8 cellular contexts compared by ENCODE assay signal in genomic region chr14:101707863-101708620, GRCh38. TPM values are rescaled to one million over a fixed set of nuclear protein-coding genes. Genes with fewer than 3 reads are reported as not detected.
DNase-seq lines count a peak whose midpoint lies in the region; ATAC-seq, FAIRE-seq and TF ChIP-seq lines count a peak whose summit lies in the region.

No MANE protein-coding gene starts in this region.

- intact Hi-C loops in kidney (cut with DNase I) = no loop called here
- intact Hi-C loops in stomach (cut with DNase I; ENCODE audit: low total_unique reads) = no loop called here

- no peaks in the 10 kb centered on the region for H3K36me3 Mint-ChIP-seq in activated T-cell treated with anti-CD3 and anti-CD28 coated beads, Interleukin-2, amount 50 U/mL, for 24 hours (ENCODE audit: low read depth)
- H3K36me3 Mint-ChIP-seq in T-helper 17 cell (ENCODE audit: low read depth) = no peaks in the 10 kb centered on the region

- H3K27me3 ChIP-seq in stomach = peaks cover 0 to 26% (median 7%) of the 10 kb centered on the region in 3 donors

- no peak overlapping the region for H3K4me3 Mint-ChIP-seq in activated T-cell treated with anti-CD3 and anti-CD28 coated beads, Interleukin-2, amount 50 U/mL, for 24 hours
- H3K4me3 Mint-ChIP-seq in T-helper 17 cell = peak overlapping the region; percentile 72

- DNase-seq in activated T-cell treated with anti-CD3 and anti-CD28 coated beads, Interleukin-2, amount 50 U/mL, for 24 hours = no peak
- no peak for DNase-seq in activated T-cell treated with anti-CD3 and anti-CD28 coated beads for 4 hours
- no peak for DNase-seq in T-helper 17 cell
- DNase-seq in kidney = peak; percentile 54
- DNase-seq in stomach = no peak
- DNase-seq in foreskin fibroblast = no peak
- DNase-seq in NCI-H1105 treated with DMSO at 0.1 percent for 48 hours (lab: John Stamatoyannopoulos, UW) = no peak

- no peaks in the 10 kb centered on the region for H3K9me3 Mint-ChIP-seq in activated T-cell treated with anti-CD3 and anti-CD28 coated beads, Interleukin-2, amount 50 U/mL, for 24 hours

- H3K9ac ChIP-seq in kidney (ENCODE audit: low read length in 2 of 2) = no peak overlapping the region

- H3K27ac ChIP-seq in kidney (ENCODE audit: low read depth in 2 of 2, low read length in 2 of 2) = no peak overlapping the region
- peak overlapping the region in 3 of 5 donors; percentile 31 to 77 (median 71) for H3K27ac ChIP-seq in stomach

- no peaks in the 10 kb centered on the region for H3K9me3 ChIP-seq in T-helper 17 cell (ENCODE audit: control insufficient read depth, low read length, poor library complexity, severe bottlenecking)
- H3K9me3 ChIP-seq in kidney (ENCODE audit: control insufficient read depth in 1 of 2, low read length in 2 of 2) = no peaks in the 10 kb centered on the region
- H3K9me3 ChIP-seq in stomach = no peaks in the 10 kb centered on the region

- TF ChIP-seq POLR2A in stomach (IDR thresholded peaks at IDR 0.05) = no peak

- peak overlapping the region; percentile 88 for H3K27ac Mint-ChIP-seq in activated T-cell treated with anti-CD3 and anti-CD28 coated beads, Interleukin-2, amount 50 U/mL, for 24 hours
- peak overlapping the region; percentile 90 for H3K27ac Mint-ChIP-seq in T-helper 17 cell

- no peak for TF ChIP-seq CTCF in kidney (IDR thresholded peaks at IDR 0.05; ENCODE audit: borderline replicate concordance, extremely low read depth, insufficient read depth)
- TF ChIP-seq CTCF in stomach (IDR thresholded peaks at IDR 0.05) = no peak
- TF ChIP-seq CTCF in foreskin fibroblast (IDR thresholded peaks at IDR 0.05; ENCODE audit: low read depth, low read length) = no peak

- H3K4me3 ChIP-seq in kidney (ENCODE audit: low read length in 2 of 2) (no peak overlapping the region), stomach (no peak overlapping the region), foreskin fibroblast (ENCODE audit: low read depth in 1 of 2, low read length in 2 of 2) (no peak overlapping the region)

- WGBS in stomach, 5 donors = 80 to 90% (median 84%) methylated on average over 12 of the region's 12 CpGs

- H3K27me3 Mint-ChIP-seq in activated T-cell treated with anti-CD3 and anti-CD28 coated beads, Interleukin-2, amount 50 U/mL, for 24 hours = no peaks in the 10 kb centered on the region
- H3K27me3 Mint-ChIP-seq in T-helper 17 cell = no peaks in the 10 kb centered on the region

- ATAC-seq in T-helper 17 cell (no peak), HG03439 (IDR thresholded peaks at IDR 0.05; ENCODE audit: unreplicated experiment) (no peak)

- H3K4me1 ChIP-seq in kidney (ENCODE audit: control insufficient read depth in 1 of 2, insufficient read depth in 1 of 2, low read depth in 1 of 2, low read length in 2 of 2) (peaks cover 0 to 11% of the 10 kb centered on the region in 2 donors), stomach (peaks cover 17 to 29% (median 26%) of the 10 kb centered on the region in 4 donors)

- FAIRE-seq in kidney (lab: Jason Lieb, UNC) = no peak

- H3K4me1 Mint-ChIP-seq in activated T-cell treated with anti-CD3 and anti-CD28 coated beads, Interleukin-2, amount 50 U/mL, for 24 hours (ENCODE audit: low read depth) = peaks cover 42% of the 10 kb centered on the region
- H3K4me1 Mint-ChIP-seq in T-helper 17 cell = peaks cover 30% of the 10 kb centered on the region

- no peaks in the 10 kb centered on the region for H3K36me3 ChIP-seq in kidney (ENCODE audit: control insufficient read depth in 1 of 2, insufficient read depth in 2 of 2, low read length in 2 of 2)
- H3K36me3 ChIP-seq in stomach = no peaks in the 10 kb centered on the region

- TF ChIP-seq EP300 in stomach (IDR thresholded peaks at IDR 0.05) = no peak

RNA-seq across cellular contexts. Expression of gene PPP2R5C, which starts 53.5 kb away (rescaled TPM):
- total RNA-seq in T-helper 17 cell = 100 to 1,000 TPM; 516 to 530 TPM
- total RNA-seq in kidney = 129 TPM
- polyA plus RNA-seq in kidney (ENCODE audit: insufficient read depth, low read depth, low replicate concordance) = 65.6 TPM
- total RNA-seq in stomach = 100 to 1,000 TPM in 2 of 5 donors, 10 to 100 TPM in 3; 19.7 to 175 (median 98.0) TPM
- polyA plus RNA-seq in stomach = 10 to 100 TPM; 56.6 to 85.2 (median 80.4) TPM

Comparison
In these comparisons a context has a peak if more than half of its experiments do, and no peak if none do; other contexts are left out.
1. H3K27ac ChIP-seq: peak in stomach (3 of 5); none in kidney (0 of 2).